1 cellular context compared by ENCODE assay signal in the genomic region with DNA sequence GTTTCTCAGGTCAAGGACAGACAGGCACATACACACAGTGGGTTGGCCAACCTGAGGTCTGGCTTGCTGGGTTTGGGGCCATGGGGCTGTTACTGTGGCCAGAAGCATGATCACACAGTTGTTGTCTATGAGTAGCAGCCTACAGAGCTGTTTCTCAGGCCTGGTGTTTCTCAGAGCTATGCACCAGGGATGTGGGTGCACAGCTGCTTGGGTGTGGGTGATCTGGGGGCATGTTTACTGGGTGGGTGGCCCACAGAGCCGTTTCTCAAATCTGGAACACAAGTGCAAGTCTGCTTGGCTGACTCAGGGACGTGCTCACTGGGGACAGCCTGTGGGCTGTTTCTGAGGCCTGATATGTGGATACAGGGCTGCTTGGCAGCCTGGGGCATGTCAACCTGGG.
TF ChIP-seq lines count a peak whose summit lies in the region.

No MANE protein-coding gene starts in this region.

TF ChIP-seq in IMR-90, 13 proteins besides CTCF, POLR2A, EP300 and RAD21 (continued from another document):
- TF ChIP-seq, protein P1, sequence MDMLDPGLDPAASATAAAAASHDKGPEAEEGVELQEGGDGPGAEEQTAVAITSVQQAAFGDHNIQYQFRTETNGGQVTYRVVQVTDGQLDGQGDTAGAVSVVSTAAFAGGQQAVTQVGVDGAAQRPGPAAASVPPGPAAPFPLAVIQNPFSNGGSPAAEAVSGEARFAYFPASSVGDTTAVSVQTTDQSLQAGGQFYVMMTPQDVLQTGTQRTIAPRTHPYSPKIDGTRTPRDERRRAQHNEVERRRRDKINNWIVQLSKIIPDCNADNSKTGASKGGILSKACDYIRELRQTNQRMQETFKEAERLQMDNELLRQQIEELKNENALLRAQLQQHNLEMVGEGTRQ (IDR thresholded peaks at IDR 0.05; ENCODE audit: low read depth, low read length), result no peak
- TF ChIP-seq CHD1 (IDR thresholded peaks at IDR 0.05; ENCODE audit: low read depth, low read length) (no peak), CEBPB (IDR thresholded peaks at IDR 0.05; ENCODE audit: low read depth, low read length) (no peak), BHLHE40 (IDR thresholded peaks at IDR 0.05; ENCODE audit: low read depth, low read length) (no peak), RFX5 (IDR thresholded peaks at IDR 0.05; ENCODE audit: low read depth, low read length) (no peak), RCOR1 (IDR thresholded peaks at IDR 0.05; ENCODE audit: insufficient replicate concordance, low read length) (no peak), SMC3 (IDR thresholded peaks at IDR 0.05; ENCODE audit: low read depth, low read length) (no peak), FOS (IDR thresholded peaks at IDR 0.05; ENCODE audit: low read depth, low read length) (no peak), MAFK (IDR thresholded peaks at IDR 0.05; ENCODE audit: low read depth, low read length) (no peak)
- TF ChIP-seq, protein P2, sequence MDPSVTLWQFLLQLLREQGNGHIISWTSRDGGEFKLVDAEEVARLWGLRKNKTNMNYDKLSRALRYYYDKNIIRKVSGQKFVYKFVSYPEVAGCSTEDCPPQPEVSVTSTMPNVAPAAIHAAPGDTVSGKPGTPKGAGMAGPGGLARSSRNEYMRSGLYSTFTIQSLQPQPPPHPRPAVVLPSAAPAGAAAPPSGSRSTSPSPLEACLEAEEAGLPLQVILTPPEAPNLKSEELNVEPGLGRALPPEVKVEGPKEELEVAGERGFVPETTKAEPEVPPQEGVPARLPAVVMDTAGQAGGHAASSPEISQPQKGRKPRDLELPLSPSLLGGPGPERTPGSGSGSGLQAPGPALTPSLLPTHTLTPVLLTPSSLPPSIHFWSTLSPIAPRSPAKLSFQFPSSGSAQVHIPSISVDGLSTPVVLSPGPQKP (IDR thresholded peaks at IDR 0.05; ENCODE audit: borderline replicate concordance, low read depth, low read length), result no peak
